ENCODE assay signal across 10 cellular contexts in genomic region chr11:22976146-22976545, GRCh38.
DNase-seq lines count a peak whose midpoint lies in the region; FAIRE-seq and TF ChIP-seq lines count a peak whose summit lies in the region.
"Had no signal": no experiment of that assay in that cellular context is flagged by ENCODE, and none has a peak within 500 bp of the region (broad histone marks: within the 10 kb centered on the region; RNA-seq: fewer than 3 reads in every experiment).

No MANE protein-coding gene starts in this region.

- no peak overlapping the region for H3K27ac ChIP-seq in RWPE1

- peak in 2 of 3 donors; percentile 1 to 2 for DNase-seq in stimulated activated CD4-positive, alpha-beta T cell treated with anti-CD3 and anti-CD28 coated beads, Interleukin-12 subunit alpha, Interleukin-12 subunit beta, amount 100 ng/mL, for 48 hours (ENCODE audit: low read depth in 2 of 3, low spot score in 1 of 3)
- no peak for DNase-seq in stimulated activated CD4-positive, alpha-beta T cell treated with anti-CD3 and anti-CD28 coated beads, Interleukin-2, amount 100 ng/mL, for 24 hours
- DNase-seq in RWPE1 (ENCODE audit: low spot score) (peak; percentile 8), fibroblast of villous mesenchyme (ENCODE audit: low read depth) (peak; percentile 35), ureter (ENCODE audit: low spot score) (peak; percentile 43), GM12891 (ENCODE audit: insufficient read length, low spot score) (no peak), NCI-H2227 treated with DMSO at 0.1 percent for 48 hours (lab: John Stamatoyannopoulos, UW) (no peak), NCI-H1930 (lab: John Stamatoyannopoulos, UW) (no peak)
- DNase-seq: CD4-positive, CD25-positive, alpha-beta regulatory T cell; cerebellar nuclear complex had no signal

- POLR2A ChIA-PET in RWPE1 (lab: Yijun Ruan, JAX; ENCODE audit: low non-redundant PET), result no interaction called here

- CTCF ChIA-PET in RWPE1 (lab: Yijun Ruan, JAX), result no interaction called here

- no peak for TF ChIP-seq POLR2A in GM12891 (IDR thresholded peaks at IDR 0.05; ENCODE audit: low read depth, low read length)

- TF ChIP-seq CTCF in RWPE1 (conservative IDR thresholded peaks at IDR 0.05; ENCODE audit: low read depth) (no peak), fibroblast of villous mesenchyme (IDR thresholded peaks at IDR 0.05; ENCODE audit: insufficient read depth, low read depth, low read length) (no peak)

- FAIRE-seq in GM12891 (lab: Jason Lieb, UNC), result no peak

- no peak overlapping the region for H3K4me3 ChIP-seq in fibroblast of villous mesenchyme (ENCODE audit: low read depth, low read length)

TF ChIP-seq in GM12891, 5 proteins besides CTCF, POLR2A, EP300 and RAD21:
- TF ChIP-seq TAF1 (IDR thresholded peaks at IDR 0.05; ENCODE audit: low read depth, low read length), result no peak
- TF ChIP-seq PAX5 (IDR thresholded peaks at IDR 0.05; ENCODE audit: insufficient read depth, low read length, severe bottlenecking), result no peak
- TF ChIP-seq POLR2AphosphoS5 (IDR thresholded peaks at IDR 0.05; ENCODE audit: low read depth, low read length), result no peak
- TF ChIP-seq SPI1 (IDR thresholded peaks at IDR 0.05; ENCODE audit: low read depth, low read length), result no peak
- TF ChIP-seq POU2F2 (IDR thresholded peaks at IDR 0.05; ENCODE audit: low read depth, low read length), result no peak

Comparison
In these comparisons a context has a peak if more than half of its experiments do, and no peak if none do; other contexts are left out.
1. DNase-seq: peak in stimulated activated CD4-positive, alpha-beta T cell treated with anti-CD3 and anti-CD28 coated beads, Interleukin-12 subunit alpha, Interleukin-12 subunit beta, amount 100 ng/mL, for 48 hours (2 of 3), RWPE1 (single experiment), fibroblast of villous mesenchyme (single experiment) and ureter (single experiment); none in stimulated activated CD4-positive, alpha-beta T cell treated with anti-CD3 and anti-CD28 coated beads, Interleukin-2, amount 100 ng/mL, for 24 hours (0 of 2), GM12891 (single experiment), NCI-H2227 treated with DMSO at 0.1 percent for 48 hours (single experiment) and NCI-H1930 (0 of 2).